ENCODE assay signal across 8 cellular contexts in the genomic region with DNA sequence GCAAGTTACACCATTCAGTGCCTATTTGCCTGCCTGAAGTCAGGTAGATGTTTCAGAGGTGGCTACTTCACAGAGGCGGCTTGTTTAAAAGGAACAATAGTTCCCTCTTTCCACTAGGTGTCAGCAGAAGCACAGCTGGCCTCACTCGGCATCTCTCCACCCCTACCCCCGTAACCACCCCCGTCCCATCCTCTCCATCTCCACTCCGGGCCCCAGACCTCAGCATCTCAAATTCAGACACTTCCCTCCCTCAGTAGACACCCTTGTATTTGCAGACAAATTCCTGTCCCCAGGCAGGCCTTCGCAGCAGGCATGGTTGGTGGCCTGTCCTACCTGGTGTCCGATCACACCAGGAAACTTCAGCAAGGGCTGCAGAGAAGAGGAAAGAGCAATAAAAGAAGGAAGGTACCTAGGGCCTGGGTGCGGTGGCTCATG. TPM values are rescaled to one million over a fixed set of nuclear protein-coding genes. Genes with fewer than 3 reads are reported as not detected.
A peak's percentile ranks its signal among the peaks of the same experiment; 100 is the strongest.
DNase-seq lines count a peak whose midpoint lies in the region; ATAC-seq and TF ChIP-seq lines count a peak whose summit lies in the region.

No MANE protein-coding gene starts in this region.

- H3K56ac ChIP-seq in IMR-90 (ENCODE audit: extremely low read depth, insufficient read depth, low read length): no peak overlapping the region

- H2AK9ac ChIP-seq in IMR-90 (replicated peaks; ENCODE audit: low read depth, low read length, poor library complexity): peak overlapping the region; percentile 23

- no TSS peak for BruUV-seq in IMR-90 (replicated peaks; lab: Mats Ljungman, UMichigan)

- peaks cover 0 to 13% of the 10 kb centered on the region in 2 donors for H3K4me1 Mint-ChIP-seq in natural killer cell treated with Interleukin-12 subunit alpha and Interleukin-12 subunit beta and Interleukin-15 and Interleukin-18, amount 100 ng/mL, for 72 hours (ENCODE audit: low read depth in 2 of 2)

- H3K4me1 ChIP-seq in IMR-90 (ENCODE audit: control insufficient read depth, insufficient read depth, low read length) (peaks cover 2% of the 10 kb centered on the region; the same call in 1 of the 2 replicates), esophagus squamous epithelium (peaks cover 0 to 12% (median 0%) of the 10 kb centered on the region in 3 donors), transverse colon (peaks cover 0 to 6% (median 2%) of the 10 kb centered on the region in 4 donors)

- H3K36me3 Mint-ChIP-seq in natural killer cell treated with Interleukin-12 subunit alpha and Interleukin-12 subunit beta and Interleukin-15 and Interleukin-18, amount 100 ng/mL, for 72 hours: no peaks in the 10 kb centered on the region

- peak; percentile 60 for DNase-seq in COLO829 (ENCODE audit: low spot score)
- DNase-seq in IMR-90: peak; percentile 57
- peak; percentile 33 for DNase-seq in NOMO-1 treated with dmso at 0.1 percent for 144 hours (lab: John Stamatoyannopoulos, UW; ENCODE audit: unreplicated experiment)
- DNase-seq in activated T-cell treated with anti-CD3 and anti-CD28 coated beads for 24 hours (ENCODE audit: low read depth): peak; percentile 37
- DNase-seq in esophagus squamous epithelium (lab: John Stamatoyannopoulos, UW): no peak
- no peak for DNase-seq in natural killer cell treated with Interleukin-12 subunit alpha and Interleukin-12 subunit beta and Interleukin-15 and Interleukin-18, amount 100 ng/mL, for 72 hours (ENCODE audit: low spot score)
- DNase-seq in transverse colon: peak; percentile 45

- TF ChIP-seq POLR2A in IMR-90 (IDR thresholded peaks at IDR 0.05; ENCODE audit: low read depth, low read length) (0 out of 2 replicates have a peak, but pooled peaks have one; percentile 34), esophagus squamous epithelium (IDR thresholded peaks at IDR 0.05) (no peak), transverse colon (IDR thresholded peaks at IDR 0.05) (no peak)

- peak overlapping the region; percentile 80 for H3K4me2 ChIP-seq in IMR-90 (ENCODE audit: low read depth, low read length)

- H4K8ac ChIP-seq in IMR-90 (ENCODE audit: low read depth in 2 of 2, low read length in 2 of 2): no peak overlapping the region

- no peaks in the 10 kb centered on the region for H3K9me3 Mint-ChIP-seq in natural killer cell treated with Interleukin-12 subunit alpha and Interleukin-12 subunit beta and Interleukin-15 and Interleukin-18, amount 100 ng/mL, for 72 hours

- no peak overlapping the region for H3K14ac ChIP-seq in IMR-90 (replicated peaks; ENCODE audit: low read depth, low read length)

- CTCF ChIA-PET in IMR-90 (lab: Yijun Ruan, JAX): interaction anchor here (2.6 kb wide), 1 partner anchor 58 kb away, joined by 17 read pairs; the partner anchor contains the start of gene FEM1A

- H3K9me3 ChIP-seq in IMR-90 (ENCODE audit: control insufficient read depth, insufficient read depth, low read length) (no peaks in the 10 kb centered on the region), esophagus squamous epithelium (no peaks in the 10 kb centered on the region), transverse colon (no peaks in the 10 kb centered on the region)

- no peak overlapping the region for H3K27ac Mint-ChIP-seq in natural killer cell treated with Interleukin-12 subunit alpha and Interleukin-12 subunit beta and Interleukin-15 and Interleukin-18, amount 100 ng/mL, for 72 hours

- H3K79me1 ChIP-seq in IMR-90 (ENCODE audit: low read depth in 1 of 2, low read length in 2 of 2): no peaks in the 10 kb centered on the region

- H2BK120ac ChIP-seq in IMR-90 (ENCODE audit: low read depth, low read length): no peak overlapping the region

- intact Hi-C loops in IMR-90 (cut with micrococcal nuclease) (loop anchor here (1.0 to 10.0 kb wide), 4 partner anchors 59 to 302 kb away; partner anchors contain the start of gene FEM1A), esophagus squamous epithelium (cut with DNase I) (loop anchor here (5.0 kb wide), 1 partner anchor 60 kb away; the partner anchor contains the start of gene FEM1A), transverse colon (cut with DNase I; ENCODE audit: low total_unique reads) (no loop called here)

- H2BK5ac ChIP-seq in IMR-90 (ENCODE audit: low read depth, low read length, poor library complexity, severe bottlenecking): no peak overlapping the region

- POLR2A ChIA-PET in IMR-90 (lab: Charles Lee; ENCODE audit: unreplicated experiment): no interaction called here

- dilution Hi-C loops in IMR-90 (cut with HindIII; ENCODE audit: low sequenced_read_pairs, unreplicated experiment): no loop called here

- no peak overlapping the region for H3K4me3 ChIP-seq in IMR-90 (ENCODE audit: insufficient read depth, low read depth, low read length)
- peak overlapping the region in 1 of 4 donors; percentile 18 for H3K4me3 ChIP-seq in esophagus squamous epithelium
- H3K4me3 ChIP-seq in transverse colon: no peak overlapping the region

- H3K9me1 ChIP-seq in IMR-90 (ENCODE audit: insufficient read depth, low read length): no peaks in the 10 kb centered on the region

- peak; percentile 93 for TF ChIP-seq RAD21 in IMR-90 (IDR thresholded peaks at IDR 0.05; ENCODE audit: low read length)

- ATAC-seq in IMR-90 (ENCODE audit: low read depth) (peak; percentile 98), GM19324 (IDR thresholded peaks at IDR 0.05; ENCODE audit: low FRiP score, unreplicated experiment) (no peak)
- peak; percentile 75 to 86 for ATAC-seq in natural killer cell treated with Interleukin-12 subunit alpha and Interleukin-12 subunit beta and Interleukin-15 and Interleukin-18, amount 100 ng/mL, for 72 hours

- H3K36me3 ChIP-seq in IMR-90 (ENCODE audit: control insufficient read depth, insufficient read depth, low read length) (no peaks in the 10 kb centered on the region), esophagus squamous epithelium (no peaks in the 10 kb centered on the region), transverse colon (no peaks in the 10 kb centered on the region)

- H4K20me1 ChIP-seq in IMR-90 (ENCODE audit: insufficient read depth, low read length): no peaks in the 10 kb centered on the region

- H3K23ac ChIP-seq in IMR-90 (ENCODE audit: low read depth, low read length): no peak overlapping the region

- no peak overlapping the region for H2AK5ac ChIP-seq in IMR-90 (ENCODE audit: low read depth, low read length)

- no peak overlapping the region for H3K4ac ChIP-seq in IMR-90 (ENCODE audit: low read depth, low read length)

- 44% methylated on average over 1 of the region's 8 CpGs; no CpG with 5 or more reads in 1 of the 2 experiments for WGBS in IMR-90 (ENCODE audit: extremely low coverage in 2 of 2, insufficient read length in 1 of 2), 2 experiments
- 0 to 16% methylated on average over 2 to 6 of the region's 8 CpGs for WGBS in esophagus squamous epithelium, 2 donors
- WGBS in transverse colon (ENCODE audit: low coverage in 1 of 2), 2 donors: 0 to 11% methylated on average over 2 to 8 of the region's 8 CpGs

- H2AFZ ChIP-seq in IMR-90 (replicated peaks; ENCODE audit: low read length, poor library complexity): peak overlapping the region; percentile 87

- no peak overlapping the region for H2BK20ac ChIP-seq in IMR-90 (ENCODE audit: low read depth, low read length)

- no peak overlapping the region for H3K9ac ChIP-seq in IMR-90 (ENCODE audit: low read depth, low read length)

- no peak overlapping the region for H2BK15ac ChIP-seq in IMR-90 (ENCODE audit: low read depth, low read length)

- peak; percentile 95 for TF ChIP-seq CTCF in IMR-90 (conservative IDR thresholded peaks at IDR 0.05; ENCODE audit: low read depth, low read length)
- TF ChIP-seq CTCF in esophagus squamous epithelium (IDR thresholded peaks at IDR 0.05): peak; percentile 51 to 72 (median 62)
- peak; percentile 62 to 82 (median 77) for TF ChIP-seq CTCF in transverse colon (IDR thresholded peaks at IDR 0.05)

- H3K4me3 Mint-ChIP-seq in natural killer cell treated with Interleukin-12 subunit alpha and Interleukin-12 subunit beta and Interleukin-15 and Interleukin-18, amount 100 ng/mL, for 72 hours: no peak overlapping the region

- peaks cover 0 to 4% of the 10 kb centered on the region in 2 donors for H3K27me3 Mint-ChIP-seq in natural killer cell treated with Interleukin-12 subunit alpha and Interleukin-12 subunit beta and Interleukin-15 and Interleukin-18, amount 100 ng/mL, for 72 hours

- in situ Hi-C loops in IMR-90 (cut with MboI; ENCODE audit: low sequenced_read_pairs) (loop anchor here (5.0 kb wide), 1 partner anchor 60 kb away; the partner anchor contains the start of gene FEM1A), transverse colon (cut with MboI; ENCODE audit: low pct_ligation_motif_present in 1 of 4, low pct_unique_long_range_greater_than_20kb in 1 of 4, low sequenced_read_pairs in 3 of 4) (loop anchor here in 3 of 4 donors (5.0 to 10.0 kb wide), 2 partner anchors 52 to 55 kb away; no protein-coding TSS in a partner anchor)

- no peak overlapping the region for H4K5ac ChIP-seq in IMR-90 (ENCODE audit: low read depth, low read length)

- H3K27ac ChIP-seq in IMR-90 (ENCODE audit: insufficient read depth, low read length): no peak overlapping the region
- no peak overlapping the region for H3K27ac ChIP-seq in esophagus squamous epithelium
- no peak overlapping the region for H3K27ac ChIP-seq in transverse colon

- peaks cover 11% of the 10 kb centered on the region for H3K27me3 ChIP-seq in IMR-90 (ENCODE audit: control insufficient read depth, insufficient read depth, low read length)
- H3K27me3 ChIP-seq in esophagus squamous epithelium: peaks cover 0 to 16% (median 0%) of the 10 kb centered on the region in 4 donors
- peaks cover 23% of the 10 kb centered on the region for H3K27me3 ChIP-seq in transverse colon

- H4K91ac ChIP-seq in IMR-90 (ENCODE audit: insufficient read depth, low read depth, low read length): no peak overlapping the region

- no peak overlapping the region for H3K18ac ChIP-seq in IMR-90 (ENCODE audit: low read depth, low read length)

- no peak for TF ChIP-seq EP300 in transverse colon (IDR thresholded peaks at IDR 0.05; ENCODE audit: low read depth)

TF ChIP-seq in IMR-90, 13 proteins besides CTCF, POLR2A, EP300 and RAD21 (continues in another document):
- no peak for TF ChIP-seq MAFK (IDR thresholded peaks at IDR 0.05; ENCODE audit: low read depth, low read length)

RNA-seq across cellular contexts. Expression of gene DPP9, which starts 9.1 kb away (rescaled TPM):
- total RNA-seq in IMR-90 (2012; rRNA removed) (12.2 and 12.4 TPM in 2 replicates), esophagus squamous epithelium (10 to 100 TPM; 32.8 to 51.5 (median 47.7) TPM), transverse colon (100 to 1,000 TPM in 2 of 4 donors, 10 to 100 TPM in 2; 74.1 to 320 (median 103) TPM)
- 33.0 and 37.3 TPM in 2 replicates for polyA plus RNA-seq in IMR-90 (2012; rRNA removed)
- 27.1 and 46.5 TPM in 2 replicates for polyA plus RNA-seq in IMR-90 (2012; cell fraction: cytosol; rRNA removed)
- polyA plus RNA-seq in IMR-90 (2012; cell fraction: nucleus; rRNA removed; ENCODE audit: low replicate concordance): 36.9 and 57.3 TPM in 2 replicates
- 100 to 1,000 TPM; 125 to 175 TPM for total RNA-seq in natural killer cell treated with Interleukin-12 subunit alpha and Interleukin-12 subunit beta and Interleukin-15 and Interleukin-18, amount 100 ng/mL, for 72 hours

RNA-seq across cellular contexts. Expression of gene FEM1A, which starts 58.8 kb away (rescaled TPM):
- 8.6 and 8.8 TPM in 2 replicates for total RNA-seq in IMR-90 (2012; rRNA removed)
- polyA plus RNA-seq in IMR-90 (2012; rRNA removed): 5.3 and 5.8 TPM in 2 replicates
- polyA plus RNA-seq in IMR-90 (2012; cell fraction: cytosol; rRNA removed): 2.4 and 5.0 TPM in 2 replicates
- polyA plus RNA-seq in IMR-90 (2012; cell fraction: nucleus; rRNA removed; ENCODE audit: low replicate concordance): 1.8 and 3.2 TPM in 2 replicates
- 10 to 100 TPM; 16.8 to 22.7 (median 18.4) TPM for total RNA-seq in esophagus squamous epithelium
- 10 to 100 TPM; 19.7 to 24.0 TPM for total RNA-seq in natural killer cell treated with Interleukin-12 subunit alpha and Interleukin-12 subunit beta and Interleukin-15 and Interleukin-18, amount 100 ng/mL, for 72 hours
- total RNA-seq in transverse colon: 10 to 100 TPM; 13.3 to 63.5 (median 15.5) TPM

Comparison
In these comparisons a context has a peak if more than half of its experiments do, and no peak if none do; other contexts are left out.
1. DNase-seq: peak in COLO829 (single experiment), IMR-90 (single experiment), NOMO-1 treated with dmso at 0.1 percent for 144 hours (single experiment), activated T-cell treated with anti-CD3 and anti-CD28 coated beads for 24 hours (single experiment) and transverse colon (single experiment); none in esophagus squamous epithelium (single experiment) and natural killer cell treated with Interleukin-12 subunit alpha and Interleukin-12 subunit beta and Interleukin-15 and Interleukin-18, amount 100 ng/mL, for 72 hours (single experiment).
2. Peak in every context shown above with its lines, with median percentiles within 50 percentile points of each other: CTCF ChIP-seq.